ENCODE assay signal across 7 cellular contexts in the genomic region with DNA sequence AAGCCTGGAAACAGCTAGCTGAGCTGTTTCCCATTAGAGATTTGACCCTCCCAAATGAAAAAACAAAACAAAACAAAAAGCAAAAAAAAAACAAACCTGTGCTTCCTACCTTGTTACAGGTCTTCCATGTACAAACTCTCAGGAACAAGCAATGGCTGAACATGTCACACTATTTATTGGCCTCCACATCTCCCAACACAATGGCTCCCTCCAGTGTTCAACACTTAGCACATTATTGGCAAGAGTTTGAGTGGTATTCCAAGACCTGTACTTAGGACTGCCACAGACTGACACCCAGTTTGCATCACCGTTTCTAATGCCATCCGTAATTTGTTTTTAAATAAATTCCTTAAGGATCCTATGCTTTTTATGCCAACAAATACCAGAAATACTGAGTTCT.
DNase-seq lines count a peak whose midpoint lies in the region; ATAC-seq and TF ChIP-seq lines count a peak whose summit lies in the region.

No MANE protein-coding gene starts in this region.

- DNase-seq in NOMO-1 (lab: John Stamatoyannopoulos, UW; ENCODE audit: unreplicated experiment in 2 of 2) (peak; percentile 5 to 6), epithelial cell of proximal tubule (ENCODE audit: low read depth) (peak; percentile 15), renal cortical epithelial cell (ENCODE audit: low read depth) (peak; percentile 18), foreskin fibroblast (no peak)

- TF ChIP-seq CTCF in epithelial cell of proximal tubule (conservative IDR thresholded peaks at IDR 0.05; ENCODE audit: low read depth, low read length) (peak; percentile 63), foreskin fibroblast (IDR thresholded peaks at IDR 0.05; ENCODE audit: low read depth, low read length) (no peak)

- peak; percentile 58 for ATAC-seq in GM18858 (IDR thresholded peaks at IDR 0.05; ENCODE audit: unreplicated experiment)
- ATAC-seq in HG03565 (IDR thresholded peaks at IDR 0.05; ENCODE audit: unreplicated experiment) = peak; percentile 67
- ATAC-seq in HG03460 (IDR thresholded peaks at IDR 0.05; ENCODE audit: unreplicated experiment) = no peak

- H3K4me3 ChIP-seq in epithelial cell of proximal tubule (ENCODE audit: low read depth, low read length) (no peak overlapping the region), foreskin fibroblast (ENCODE audit: low read depth in 1 of 2, low read length in 2 of 2) (no peak overlapping the region)

Comparison
In these comparisons a context has a peak if more than half of its experiments do, and no peak if none do; other contexts are left out.
1. DNase-seq: peak in NOMO-1 (2 of 2), epithelial cell of proximal tubule (single experiment) and renal cortical epithelial cell (single experiment); none in foreskin fibroblast (0 of 2).